In the genomic region with DNA sequence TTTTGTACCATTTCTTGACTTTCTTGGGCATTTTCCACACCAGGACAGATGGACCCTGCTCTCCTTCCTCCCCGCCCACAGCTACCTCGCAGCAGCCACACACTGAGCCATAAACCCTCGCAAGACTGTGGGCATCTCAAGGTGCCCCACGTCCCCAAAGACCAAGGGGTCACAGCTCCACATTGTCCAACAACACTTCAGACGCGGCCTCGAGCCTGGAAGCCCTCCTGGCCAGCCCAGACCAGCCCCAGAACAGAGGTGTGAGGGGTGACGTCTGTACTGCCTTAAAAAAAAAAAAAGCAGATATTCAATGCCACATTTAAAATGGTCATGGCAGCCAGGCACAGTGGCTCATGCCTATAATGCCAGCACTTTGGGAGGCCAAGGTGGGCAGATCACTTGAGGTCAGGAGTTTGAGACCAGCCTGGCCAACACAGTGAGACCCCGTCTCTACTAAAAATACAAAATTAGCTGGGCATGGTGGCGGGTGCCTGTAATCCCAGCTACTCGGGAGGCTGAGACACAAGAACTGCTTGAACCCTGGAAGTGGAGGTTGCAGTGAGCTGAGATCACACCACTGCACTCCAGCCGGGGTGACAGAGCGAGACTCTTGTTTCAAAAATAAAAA, we compare ENCODE assay signal across 8 cellular contexts. TPM values are rescaled to one million over a fixed set of nuclear protein-coding genes. Genes with fewer than 3 reads are reported as not detected.
DNase-seq lines count a peak whose midpoint lies in the region; ATAC-seq and TF ChIP-seq lines count a peak whose summit lies in the region.
"Not testable (repeated sequence)": the region's sequence is repeated elsewhere in the genome, so short reads cannot be mapped to it uniquely, and the experiment has no call there.

No MANE protein-coding gene starts in this region.

- TF ChIP-seq CTCF in Caco-2 (IDR thresholded peaks at IDR 0.05; ENCODE audit: insufficient read depth in 1 of 2, low read depth in 1 of 2, low read length in 1 of 2, severe bottlenecking in 1 of 2, unreplicated experiment in 1 of 2); HEK293 (tag by site-specific recombination; IDR thresholded peaks at IDR 0.05); WTC11 (IDR thresholded peaks at IDR 0.05); endodermal cell (conservative IDR thresholded peaks at IDR 0.05); progenitor cell of endocrine pancreas (IDR thresholded peaks at IDR 0.05; ENCODE audit: unreplicated experiment): not testable (repeated sequence)

- peaks cover 17% of the 10 kb centered on the region for H3K4me1 Mint-ChIP-seq in Caco-2 (ENCODE audit: low read depth, unreplicated experiment)
- peaks cover 18% of the 10 kb centered on the region for H3K4me1 Mint-ChIP-seq in WTC11
- peaks cover 12% of the 10 kb centered on the region for H3K4me1 Mint-ChIP-seq in endodermal cell
- peaks cover 26% of the 10 kb centered on the region for H3K4me1 Mint-ChIP-seq in progenitor cell of endocrine pancreas (ENCODE audit: low read depth)

- POLR2A ChIA-PET in Caco-2 (lab: Charles Lee); HEK293 (lab: Yijun Ruan, JAX): not testable (repeated sequence)
- POLR2A ChIA-PET in WTC11 (lab: Charles Lee), result interaction anchor here (1.2 kb wide), 1 partner anchor 8 kb away, joined by 3 read pairs; no protein-coding TSS in a partner anchor

- H3K27me3 Mint-ChIP-seq in Caco-2 (ENCODE audit: insufficient read depth, unreplicated experiment); WTC11 (ENCODE audit: low read depth); endodermal cell (ENCODE audit: insufficient read depth); progenitor cell of endocrine pancreas: not testable (repeated sequence)

- H3K4me3 Mint-ChIP-seq in Caco-2 (ENCODE audit: unreplicated experiment); WTC11; endodermal cell; progenitor cell of endocrine pancreas (ENCODE audit: low read depth): not testable (repeated sequence)

- not testable (repeated sequence) for H3K36me3 ChIP-seq in Caco-2 (ENCODE audit: control insufficient read depth, insufficient read depth, low read length); HEK293 (ENCODE audit: control insufficient read depth in 2 of 2, insufficient read depth in 1 of 2, low read length in 2 of 2); endodermal cell (ENCODE audit: control insufficient read depth, insufficient read depth, low read length); muscle layer of colon (ENCODE audit: insufficient read depth, low read length); stomach smooth muscle (ENCODE audit: control insufficient read depth in 2 of 2, insufficient read depth in 2 of 2, low read length in 2 of 2)

- not testable (repeated sequence) for H3K4me3 ChIP-seq in Caco-2 (ENCODE audit: low read depth, low read length); HEK293 (ENCODE audit: low read depth, low read length); endodermal cell (ENCODE audit: low read length); muscle layer of colon (ENCODE audit: low read depth in 1 of 2, low read length in 2 of 2); stomach smooth muscle (ENCODE audit: low read length in 2 of 2)

- peaks cover 25% of the 10 kb centered on the region for H3K4me1 ChIP-seq in Caco-2
- not testable (repeated sequence) for H3K4me1 ChIP-seq in HEK293 (ENCODE audit: control insufficient read depth, insufficient read depth, low read length)
- peaks cover 12% of the 10 kb centered on the region for H3K4me1 ChIP-seq in endodermal cell (ENCODE audit: control insufficient read depth, insufficient read depth, low read length)
- H3K4me1 ChIP-seq in muscle layer of colon (ENCODE audit: insufficient read depth, low read length), result peaks cover 38% of the 10 kb centered on the region
- H3K4me1 ChIP-seq in stomach smooth muscle (ENCODE audit: control insufficient read depth, insufficient read depth, low read length), result peaks cover 41% of the 10 kb centered on the region

- H3K27me3 ChIP-seq in Caco-2 (replicated peaks; ENCODE audit: control insufficient read depth, insufficient read depth, low read length); endodermal cell (ENCODE audit: control insufficient read depth, insufficient read depth, low read length, poor library complexity, severe bottlenecking); muscle layer of colon (ENCODE audit: control insufficient read depth in 1 of 2, insufficient read depth in 2 of 2, low read length in 2 of 2); stomach smooth muscle (ENCODE audit: control insufficient read depth in 1 of 2, insufficient read depth in 2 of 2, low read length in 2 of 2): not testable (repeated sequence)

- not testable (repeated sequence) for H3K9me3 ChIP-seq in Caco-2; HEK293 (ENCODE audit: control insufficient read depth, insufficient read depth, low read depth, low read length); endodermal cell (ENCODE audit: control insufficient read depth, low read length); muscle layer of colon (ENCODE audit: low read length); stomach smooth muscle (ENCODE audit: control insufficient read depth in 2 of 2, low read length in 2 of 2)

- not testable (repeated sequence) for ATAC-seq in WTC11

- H3K36me3 Mint-ChIP-seq in Caco-2 (ENCODE audit: insufficient read depth, unreplicated experiment), result peaks cover 18% of the 10 kb centered on the region
- H3K36me3 Mint-ChIP-seq in WTC11; endodermal cell (ENCODE audit: low read depth); progenitor cell of endocrine pancreas (ENCODE audit: insufficient read depth): not testable (repeated sequence)

- BruUV-seq in Caco-2 (replicated peaks; lab: Mats Ljungman, UMichigan), result not testable (repeated sequence)

- 91 to 98% methylated on average over 8 to 13 of the region's 13 CpGs for WGBS in endodermal cell (ENCODE audit: insufficient coverage in 1 of 2, insufficient read length in 1 of 2), 2 experiments

- intact Hi-C loops in Caco-2 (cut with micrococcal nuclease; ENCODE audit: unreplicated experiment), result not testable (repeated sequence)

- H3K9ac ChIP-seq in endodermal cell (ENCODE audit: extremely low read depth, low read length, poor library complexity, severe bottlenecking); muscle layer of colon (ENCODE audit: low read length); stomach smooth muscle (ENCODE audit: low read length in 2 of 2): not testable (repeated sequence)

- H3K27ac ChIP-seq in HEK293 (ENCODE audit: extremely low read depth, low read depth, low read length); endodermal cell (ENCODE audit: low read depth, low read length): not testable (repeated sequence)
- H3K27ac ChIP-seq in muscle layer of colon (ENCODE audit: low read depth, low read length) (peak overlapping the region; percentile 21), stomach smooth muscle (ENCODE audit: low read length) (peak overlapping the region; percentile 66)

- H3K27ac Mint-ChIP-seq in Caco-2 (ENCODE audit: unreplicated experiment) (peak overlapping the region; percentile 48), WTC11 (peak overlapping the region; percentile 58; the same call in 1 of the 2 replicates), progenitor cell of endocrine pancreas (peak overlapping the region; percentile 79)
- not testable (repeated sequence) for H3K27ac Mint-ChIP-seq in endodermal cell

- CTCF ChIA-PET in Caco-2 (lab: Charles Lee); HEK293 (lab: Yijun Ruan, JAX): not testable (repeated sequence)
- CTCF ChIA-PET in WTC11 (lab: Charles Lee), result interaction anchor here (0.8 kb wide), 1 partner anchor 136 kb away, joined by 3 read pairs; no protein-coding TSS in a partner anchor

- not testable (repeated sequence) for H3K9me3 Mint-ChIP-seq in Caco-2 (ENCODE audit: unreplicated experiment); WTC11; endodermal cell; progenitor cell of endocrine pancreas (ENCODE audit: low read depth)

- DNase-seq in Caco-2 (peak in 1 of 2 experiments; percentile 29), endodermal cell (peak; percentile 12), islet precursor cell (peak; percentile 26)
- not testable (repeated sequence) for DNase-seq in WTC11 (ENCODE audit: low spot score); progenitor cell of endocrine pancreas (ENCODE audit: low spot score, unreplicated experiment)

TF ChIP-seq in HEK293, 187 proteins besides CTCF, POLR2A, EP300 and RAD21:
- TF ChIP-seq ZNF121 (tag by site-specific recombination; IDR thresholded peaks at IDR 0.05), result peak; percentile 93

TF ChIP-seq in WTC11, 78 proteins besides CTCF, POLR2A, EP300 and RAD21:
- peak; percentile 72 for TF ChIP-seq ZNF121 (CRISPR knock-in tag; IDR thresholded peaks at IDR 0.05)

RNA-seq across cellular contexts. Expression of gene DIP2C, which starts 36.5 kb away (rescaled TPM):
- 11.2 and 11.4 TPM in 2 replicates for total RNA-seq in Caco-2 (2022)
- total RNA-seq in WTC11 (2021), result 10.9 to 11.0 TPM (median 11.0 TPM) in 3 replicates
- 10 to 100 TPM; 13.0 to 13.7 TPM for total RNA-seq in endodermal cell
- polyA plus RNA-seq in endodermal cell (2013, experiment 1 of 2), result 13.5 TPM
- polyA plus RNA-seq in endodermal cell (2013, experiment 2 of 2), result 13.2 TPM
- total RNA-seq in progenitor cell of endocrine pancreas, result 26.3 and 27.2 TPM in 2 replicates
